ENCODE assay signal across 8 cellular contexts in genomic region chr12:120669055-120669828, GRCh38. TPM values are rescaled to one million over a fixed set of nuclear protein-coding genes. Genes with fewer than 3 reads are reported as not detected.
DNase-seq lines count a peak whose midpoint lies in the region; ATAC-seq and TF ChIP-seq lines count a peak whose summit lies in the region.

No MANE protein-coding gene starts in this region.

- H3K36me3 ChIP-seq in HAP-1 (replicated peaks): no peaks in the 10 kb centered on the region
- no peaks in the 10 kb centered on the region for H3K36me3 ChIP-seq in PC-9 (ENCODE audit: low read depth)
- H3K36me3 ChIP-seq in aorta (ENCODE audit: control insufficient read depth in 1 of 2, insufficient read depth in 2 of 2, low read length in 1 of 2): no peaks in the 10 kb centered on the region

- H3K79me2 ChIP-seq in PC-9 (ENCODE audit: low read depth): no peaks in the 10 kb centered on the region

- TF ChIP-seq CTCF in GM10266 (IDR thresholded peaks at IDR 0.05; ENCODE audit: control insufficient read depth, insufficient read depth, low read depth, missing control alignments) (no peak), PC-9 (conservative IDR thresholded peaks at IDR 0.05) (no peak)

- DNase-seq in GM10266 (ENCODE audit: extremely low spot score) (peak; percentile 52), HAP-1 (ENCODE audit: low spot score in 2 of 2) (peak; percentile 88 to 91), PC-9 (peak in 1 of 2 experiments; percentile 21), hepatic stellate cell (ENCODE audit: low spot score) (peak; percentile 71), aorta (peak; percentile 80), GDM1 (lab: John Stamatoyannopoulos, UW) (no peak)
- no peak for DNase-seq in activated naive CD4-positive, alpha-beta T cell treated with anti-CD3 and anti-CD28 coated beads, Interleukin-2, amount 50 U/mL, for 72 hours (ENCODE audit: low spot score in 2 of 2)

- no peak overlapping the region for H2AFZ ChIP-seq in PC-9

- no peaks in the 10 kb centered on the region for H4K20me1 ChIP-seq in PC-9 (ENCODE audit: insufficient read depth)

- 17 to 19% methylated on average over 17 of the region's 17 CpGs for WGBS in aorta, 2 donors

- CTCF ChIA-PET in PC-9 (lab: Charles Lee): interaction anchor here (0.7 kb wide), 2 partner anchors 29 to 291 kb away, joined by 3 to 5 read pairs; partner anchors contain the start of gene CABP1

- H3K27ac Mint-ChIP-seq in activated naive CD4-positive, alpha-beta T cell treated with anti-CD3 and anti-CD28 coated beads, Interleukin-2, amount 50 U/mL, for 72 hours: no peak overlapping the region

- H3K27me3 ChIP-seq in HAP-1 (ENCODE audit: low read depth) (no peaks in the 10 kb centered on the region), PC-9 (ENCODE audit: insufficient read depth, low read depth) (no peaks in the 10 kb centered on the region), aorta (ENCODE audit: control insufficient read depth in 1 of 2, insufficient read depth in 2 of 2, low read length in 1 of 2) (no peaks in the 10 kb centered on the region)

- H3K27ac ChIP-seq in PC-9 (no peak overlapping the region), aorta (ENCODE audit: low read depth in 1 of 2, low read length in 2 of 2) (peak overlapping the region in 1 of 2 donors; percentile 32)

- POLR2A ChIA-PET in PC-9 (lab: Charles Lee; ENCODE audit: unreplicated experiment): no interaction called here

- no peaks in the 10 kb centered on the region for H3K9me3 Mint-ChIP-seq in activated naive CD4-positive, alpha-beta T cell treated with anti-CD3 and anti-CD28 coated beads, Interleukin-2, amount 50 U/mL, for 72 hours

- no peaks in the 10 kb centered on the region for H3K9me3 ChIP-seq in HAP-1
- no peaks in the 10 kb centered on the region for H3K9me3 ChIP-seq in PC-9 (ENCODE audit: insufficient read depth, low read depth)
- H3K9me3 ChIP-seq in aorta (ENCODE audit: control insufficient read depth, low read length): no peaks in the 10 kb centered on the region

- in situ Hi-C loops in HAP-1 (cut with MboI; ENCODE audit: low sequenced_read_pairs): no loop called here

- intact Hi-C loops in PC-9 (cut with micrococcal nuclease; ENCODE audit: unreplicated experiment) (no loop called here), aorta (cut with DNase I) (no loop called here)

- H3K9me2 ChIP-seq in PC-9 (ENCODE audit: insufficient read depth): no peaks in the 10 kb centered on the region

- H3K4me1 ChIP-seq in HAP-1 (peaks cover 17% of the 10 kb centered on the region), PC-9 (replicated peaks; ENCODE audit: insufficient read depth) (no peaks in the 10 kb centered on the region), aorta (ENCODE audit: control insufficient read depth in 1 of 2, insufficient read depth in 2 of 2, low read length in 2 of 2) (no peaks in the 10 kb centered on the region)

- H3K4me3 ChIP-seq in HAP-1 (no peak overlapping the region), PC-9 (no peak overlapping the region), aorta (ENCODE audit: low read length in 2 of 2) (no peak overlapping the region)

- BruUV-seq in PC-9 (replicated peaks; lab: Mats Ljungman, UMichigan): no TSS peak

- H3K4me2 ChIP-seq in PC-9: 0 out of 2 replicates have a peak overlapping the region, but pooled peaks have one; percentile 19

- no peaks in the 10 kb centered on the region for H3F3A ChIP-seq in PC-9 (ENCODE audit: insufficient read depth, low read depth)

- peak; percentile 80 for ATAC-seq in aorta (ENCODE audit: low FRiP score)
- no peak for ATAC-seq in activated naive CD4-positive, alpha-beta T cell treated with anti-CD3 and anti-CD28 coated beads, Interleukin-2, amount 50 U/mL, for 72 hours
- ATAC-seq in HG02588 (IDR thresholded peaks at IDR 0.05; ENCODE audit: unreplicated experiment): no peak

- H3K36me3 Mint-ChIP-seq in activated naive CD4-positive, alpha-beta T cell treated with anti-CD3 and anti-CD28 coated beads, Interleukin-2, amount 50 U/mL, for 72 hours: no peaks in the 10 kb centered on the region

RNA-seq across cellular contexts. Expression of gene MLEC, which starts 17.7 kb away (rescaled TPM):
- total RNA-seq in PC-9 (2021): 110 and 131 TPM in 2 replicates
- 10 to 100 TPM; 67.4 to 92.0 TPM for total RNA-seq in aorta
- 10 to 100 TPM; 19.7 to 27.7 TPM for polyA plus RNA-seq in aorta
- total RNA-seq in activated naive CD4-positive, alpha-beta T cell treated with anti-CD3 and anti-CD28 coated beads, Interleukin-2, amount 50 U/mL, for 72 hours: 10 to 100 TPM; 51.0 to 89.9 TPM

RNA-seq across cellular contexts. Expression of gene CABP1, which starts 28.8 kb away (rescaled TPM):
- not detected in 2 replicates for total RNA-seq in PC-9 (2021)
- total RNA-seq in aorta: 1 to 10 TPM; 1.7 to 3.0 TPM
- 1 to 10 TPM in 1 of 2 donors, not detected in 1; 1.7 TPM for polyA plus RNA-seq in aorta
- 1 to 10 TPM in 1 of 2 donors, not detected in 1; 3.0 TPM for total RNA-seq in activated naive CD4-positive, alpha-beta T cell treated with anti-CD3 and anti-CD28 coated beads, Interleukin-2, amount 50 U/mL, for 72 hours

RNA-seq across cellular contexts. Expression of gene UNC119B, which starts 41.0 kb away (rescaled TPM):
- total RNA-seq in PC-9 (2021) (25.9 and 30.2 TPM in 2 replicates), aorta (10 to 100 TPM; 18.6 to 24.4 TPM)
- polyA plus RNA-seq in aorta: 10 to 100 TPM; 13.6 to 15.9 TPM
- total RNA-seq in activated naive CD4-positive, alpha-beta T cell treated with anti-CD3 and anti-CD28 coated beads, Interleukin-2, amount 50 U/mL, for 72 hours: 10 to 100 TPM; 24.3 to 26.7 TPM

RNA-seq across cellular contexts. Expression of gene ACADS, which starts 56.4 kb away (rescaled TPM):
- total RNA-seq in PC-9 (2021) (8.2 and 14.2 TPM in 2 replicates), aorta (10 to 100 TPM; 11.3 to 15.6 TPM)
- polyA plus RNA-seq in aorta: 10 to 100 TPM; 29.2 to 36.9 TPM
- total RNA-seq in activated naive CD4-positive, alpha-beta T cell treated with anti-CD3 and anti-CD28 coated beads, Interleukin-2, amount 50 U/mL, for 72 hours: 10 to 100 TPM; 15.9 to 24.5 TPM

Comparison
In these comparisons a context has a peak if more than half of its experiments do, and no peak if none do; other contexts are left out.
1. DNase-seq: peak in GM10266 (single experiment), HAP-1 (2 of 2), hepatic stellate cell (single experiment) and aorta (2 of 2); none in activated naive CD4-positive, alpha-beta T cell treated with anti-CD3 and anti-CD28 coated beads, Interleukin-2, amount 50 U/mL, for 72 hours (0 of 2) and GDM1 (single experiment).